In genomic region chr15:96407482-96407881, GRCh38 we compare ENCODE assay signal across 1 cellular context.
TF ChIP-seq lines count a peak whose summit lies in the region.

No MANE protein-coding gene starts in this region.

TF ChIP-seq in GM23338, 12 proteins besides CTCF, POLR2A, EP300 and RAD21 (continued from another document):
- no peak for TF ChIP-seq ZNF462 (CRISPR knock-in tag; IDR thresholded peaks at IDR 0.05)
- peak; percentile 66 for TF ChIP-seq EZH2 (IDR thresholded peaks at IDR 0.05; ENCODE audit: low read depth, unreplicated experiment)
- no peak for TF ChIP-seq STAT1 (IDR thresholded peaks at IDR 0.05; ENCODE audit: unreplicated experiment)
TF ChIP-seq in GM23338: peak in this region for 1.
